In the genomic region with DNA sequence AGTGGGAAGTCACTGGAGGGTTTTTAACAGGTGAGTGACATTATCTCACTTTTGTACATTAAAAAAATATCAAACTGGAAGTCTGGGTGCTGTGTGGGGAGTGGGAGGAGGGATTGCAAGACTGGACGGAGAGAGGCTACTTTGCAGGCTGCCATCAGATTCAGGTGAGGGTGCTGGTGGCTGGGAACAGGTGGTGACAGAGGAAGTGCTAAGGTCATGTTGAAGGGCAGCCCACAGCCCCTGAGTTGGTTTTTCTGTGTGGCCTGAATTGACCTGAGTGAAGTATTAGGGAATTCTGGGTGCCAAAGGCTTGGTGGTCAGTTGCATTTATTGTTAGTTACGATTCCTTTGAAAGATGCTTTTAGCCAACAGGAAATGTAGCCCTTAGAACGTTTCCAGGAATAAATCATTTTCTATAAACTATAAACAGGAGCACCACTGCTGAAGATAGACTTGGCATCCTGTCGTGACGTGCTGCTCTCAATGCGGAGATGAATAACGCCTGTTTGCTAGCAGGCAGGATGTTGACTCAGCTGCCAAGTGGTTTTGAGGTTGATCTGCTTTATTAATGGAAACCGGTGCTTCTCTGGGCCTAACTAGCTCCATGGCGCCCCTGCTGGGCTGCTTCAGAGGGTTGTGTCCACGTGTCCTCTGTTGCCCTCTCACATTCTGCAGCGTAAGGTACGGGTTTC, we compare ENCODE assay signal across 8 cellular contexts.
DNase-seq lines count a peak whose midpoint lies in the region; ATAC-seq and TF ChIP-seq lines count a peak whose summit lies in the region.

No MANE protein-coding gene starts in this region.

- no peaks in the 10 kb centered on the region for H3K36me3 ChIP-seq in right lobe of liver
- H3K36me3 ChIP-seq in testis (ENCODE audit: low read depth, missing control alignments) = no peaks in the 10 kb centered on the region

- H3K9me3 ChIP-seq in right lobe of liver = no peaks in the 10 kb centered on the region
- no peaks in the 10 kb centered on the region for H3K9me3 ChIP-seq in testis

- TF ChIP-seq POLR2A in right lobe of liver (IDR thresholded peaks at IDR 0.05) = no peak
- TF ChIP-seq POLR2A in testis (IDR thresholded peaks at IDR 0.05) = no peak

- H3K27me3 ChIP-seq in right lobe of liver (no peaks in the 10 kb centered on the region), testis (no peaks in the 10 kb centered on the region)

- 28% methylated on average over 3 of the region's 12 CpGs for WGBS in right lobe of liver (ENCODE audit: insufficient coverage, low coverage, low lambda C conversion rate, missing lambda C conversion rate)
- WGBS in testis, 2 donors = 46 to 54% methylated on average over 12 of the region's 12 CpGs

- TF ChIP-seq CTCF in AG09309 (IDR thresholded peaks at IDR 0.05; ENCODE audit: control insufficient read depth, insufficient read depth, low read depth, low read length, missing control alignments) = peak; percentile 85
- TF ChIP-seq CTCF in RWPE1 (conservative IDR thresholded peaks at IDR 0.05; ENCODE audit: low read depth) = no peak
- TF ChIP-seq CTCF in right lobe of liver (IDR thresholded peaks at IDR 0.05) = peak in 2 of 4 donors; percentile 13 to 23
- no peak for TF ChIP-seq CTCF in testis (IDR thresholded peaks at IDR 0.05)

- DNase-seq in AG09309 (ENCODE audit: low read depth) (peak; percentile 98), RWPE1 (ENCODE audit: low spot score) (peak; percentile 52), astrocyte of the hippocampus (ENCODE audit: low read depth, low spot score) (peak; percentile 93), right lobe of liver (peak in 1 of 3 donors; percentile 23), testis (peak; percentile 17), GM19238 (ENCODE audit: insufficient read length, low spot score) (no peak)
- DNase-seq in Jurkat, Clone E6-1 (ENCODE audit: low read depth, low spot score) = peak; percentile 97

- ATAC-seq in GM19035 (IDR thresholded peaks at IDR 0.05; ENCODE audit: unreplicated experiment) = peak; percentile 49
- peak; percentile 45 to 82 (median 71) for ATAC-seq in right lobe of liver

- H3K4me3 ChIP-seq in AG09309 (ENCODE audit: control insufficient read depth, low read depth, low read length) (no peak overlapping the region), right lobe of liver (no peak overlapping the region), testis (no peak overlapping the region)
- H3K4me3 ChIP-seq in Jurkat, Clone E6-1 (ENCODE audit: low read length) = peak overlapping the region; percentile 15; the same call in 1 of the 2 replicates

- H3K4me1 ChIP-seq in right lobe of liver (no peaks in the 10 kb centered on the region), testis (no peaks in the 10 kb centered on the region)

- CTCF ChIA-PET in RWPE1 (lab: Yijun Ruan, JAX) = interaction anchor here (1.1 kb wide), 1 partner anchor 118 kb away, joined by 3 read pairs; no protein-coding TSS in a partner anchor

- POLR2A ChIA-PET in RWPE1 (lab: Yijun Ruan, JAX; ENCODE audit: low non-redundant PET) = no interaction called here

- H3K27ac ChIP-seq in RWPE1 (no peak overlapping the region), right lobe of liver (no peak overlapping the region), testis (no peak overlapping the region)

- intact Hi-C loops in right lobe of liver (cut with DNase I) = no loop called here
- intact Hi-C loops in testis (cut with DNase I; ENCODE audit: low total_unique reads) = no loop called here
